8 cellular contexts compared by ENCODE assay signal in genomic region chr7:135211179-135211945, GRCh38. TPM values are rescaled to one million over a fixed set of nuclear protein-coding genes. Genes with fewer than 3 reads are reported as not detected.
DNase-seq lines count a peak whose midpoint lies in the region; ATAC-seq and TF ChIP-seq lines count a peak whose summit lies in the region.

WDR91 (minus strand) TSS chr7:135211526; CDS start chr7:135211502, 24 bp downstream.

- H3K36me3 Mint-ChIP-seq in activated naive CD4-positive, alpha-beta T cell treated with anti-CD3 and anti-CD28 coated beads for 36 hours (ENCODE audit: low read depth) = peaks cover 6% of the 10 kb centered on the region

- peak within 1 kb of the TSS; percentile 98 for H3K4me3 Mint-ChIP-seq in activated naive CD4-positive, alpha-beta T cell treated with anti-CD3 and anti-CD28 coated beads for 36 hours

- H3K4me1 Mint-ChIP-seq in activated naive CD4-positive, alpha-beta T cell treated with anti-CD3 and anti-CD28 coated beads for 36 hours (ENCODE audit: low read depth) = peaks cover 41% of the 10 kb centered on the region

- no peaks in the 10 kb centered on the region for H3K27me3 Mint-ChIP-seq in activated naive CD4-positive, alpha-beta T cell treated with anti-CD3 and anti-CD28 coated beads for 36 hours (ENCODE audit: low read depth)

- TF ChIP-seq EP300 in gastroesophageal sphincter (IDR thresholded peaks at IDR 0.05) = no peak
- no peak for TF ChIP-seq EP300 in suprapubic skin (IDR thresholded peaks at IDR 0.05)

- peaks cover 0 to 36% (median 9%) of the 10 kb centered on the region in 3 donors for H3K4me1 ChIP-seq in gastroesophageal sphincter
- peaks cover 30% of the 10 kb centered on the region for H3K4me1 ChIP-seq in suprapubic skin

- H3K36me3 ChIP-seq in gastroesophageal sphincter = peaks cover 0 to 11% of the 10 kb centered on the region in 2 donors
- peaks cover 12% of the 10 kb centered on the region for H3K36me3 ChIP-seq in suprapubic skin

- peak within 1 kb of the TSS; percentile 85 for H3K27ac Mint-ChIP-seq in activated naive CD4-positive, alpha-beta T cell treated with anti-CD3 and anti-CD28 coated beads for 36 hours

- DNase-seq in GM10248 (ENCODE audit: extremely low spot score) (peak; percentile 100), NB4 (ENCODE audit: low read depth) (peak; percentile 96), SK-N-DZ (ENCODE audit: low spot score) (peak; percentile 91), occipital lobe (lab: John Stamatoyannopoulos, UW) (peak; percentile 97), suprapubic skin (ENCODE audit: low spot score in 2 of 2) (peak; percentile 96 to 97)
- DNase-seq in activated naive CD4-positive, alpha-beta T cell treated with anti-CD3 and anti-CD28 coated beads for 36 hours = peak; percentile 96

- TF ChIP-seq CTCF in GM10248 (IDR thresholded peaks at IDR 0.05; ENCODE audit: control extremely low read depth, extremely low read depth, low read depth, missing control alignments) = peak; percentile 1
- TF ChIP-seq CTCF in NB4 (IDR thresholded peaks at IDR 0.05; ENCODE audit: low read depth, low read length) = no peak
- peak in 1 of 4 experiments; percentile 37 for TF ChIP-seq CTCF in gastroesophageal sphincter (IDR thresholded peaks at IDR 0.05)
- TF ChIP-seq CTCF in suprapubic skin (IDR thresholded peaks at IDR 0.05) = no peak

- POLR2A ChIA-PET in GM10248 (lab: Yijun Ruan, JAX) = interaction anchor here (3.0 kb wide), 1 partner anchor 23 kb away, joined by 18 read pairs; no protein-coding TSS in a partner anchor

- no peaks in the 10 kb centered on the region for H3K27me3 ChIP-seq in gastroesophageal sphincter
- no peaks in the 10 kb centered on the region for H3K27me3 ChIP-seq in suprapubic skin

- TF ChIP-seq POLR2A in NB4 (IDR thresholded peaks at IDR 0.05; ENCODE audit: extremely low read depth, insufficient read length) (peak; percentile 77), gastroesophageal sphincter (IDR thresholded peaks at IDR 0.05) (peak; percentile 71 to 84), suprapubic skin (IDR thresholded peaks at IDR 0.05) (peak; percentile 50 to 60)

- H3K27ac ChIP-seq in gastroesophageal sphincter (peak within 1 kb of the TSS; percentile 93 to 98 (median 95)), suprapubic skin (peak within 1 kb of the TSS; percentile 75)

- CTCF ChIA-PET in GM10248 (lab: Yijun Ruan, JAX) = interaction anchor here (0.9 to 3.6 kb wide), 7 partner anchors 21 to 225 kb away, joined by 3 to 16 read pairs (median 4); partner anchors contain the start of genes AGBL3 and CYREN
- CTCF ChIA-PET in activated naive CD4-positive, alpha-beta T cell treated with anti-CD3 and anti-CD28 coated beads for 36 hours (lab: Charles Lee) = interaction anchor here (0.7 to 2.6 kb wide), 4 partner anchors 40 to 578 kb away, joined by 3 to 10 read pairs (median 4); no protein-coding TSS in a partner anchor

- H3K4me3 ChIP-seq in NB4 (ENCODE audit: low read depth, low read length) = peak within 1 kb of the TSS; percentile 85
- peak within 1 kb of the TSS; percentile 91 to 93 for H3K4me3 ChIP-seq in gastroesophageal sphincter
- peak within 1 kb of the TSS; percentile 68 for H3K4me3 ChIP-seq in suprapubic skin

- ATAC-seq in HG02588 (IDR thresholded peaks at IDR 0.05; ENCODE audit: unreplicated experiment) (peak; percentile 82), gastroesophageal sphincter (peak; percentile 95)

- no CpG with 5 or more reads among the region's 82 CpGs for WGBS in gastroesophageal sphincter (ENCODE audit: low coverage in 1 of 2), 2 donors
- 0% methylated on average over 15 of the region's 82 CpGs for WGBS in suprapubic skin

- no peaks in the 10 kb centered on the region for H3K9me3 ChIP-seq in gastroesophageal sphincter
- no peaks in the 10 kb centered on the region for H3K9me3 ChIP-seq in suprapubic skin

- intact Hi-C loops in activated naive CD4-positive, alpha-beta T cell treated with anti-CD3 and anti-CD28 coated beads for 36 hours (cut with micrococcal nuclease) = loop anchor here (1.0 to 5.0 kb wide), 13 partner anchors 41 to 894 kb away; partner anchors contain the start of genes AGBL3, BPGM, CNOT4 and CYREN

- no peaks in the 10 kb centered on the region for H3K9me3 Mint-ChIP-seq in activated naive CD4-positive, alpha-beta T cell treated with anti-CD3 and anti-CD28 coated beads for 36 hours

RNA-seq across cellular contexts. Expression of gene WDR91, which starts in this region (rescaled TPM):
- 16.3 and 25.1 TPM in 2 replicates for polyA plus RNA-seq in SK-N-DZ (2014; cell fraction: cytosol; rRNA removed)
- 22.8 and 28.8 TPM in 2 replicates for polyA plus RNA-seq in SK-N-DZ (2014; cell fraction: nucleus; rRNA removed)
- total RNA-seq in activated naive CD4-positive, alpha-beta T cell treated with anti-CD3 and anti-CD28 coated beads for 36 hours = 10 to 100 TPM; 10.6 to 11.1 TPM
- total RNA-seq in gastroesophageal sphincter (10 to 100 TPM; 18.7 to 37.1 (median 30.0) TPM), occipital lobe (13.6 TPM), suprapubic skin (10 to 100 TPM; 18.1 to 38.9 (median 29.4) TPM)

Comparison
In these comparisons a context has a peak if more than half of its experiments do, and no peak if none do; other contexts are left out.
1. Peak in every context shown above with its lines: DNase-seq, ATAC-seq, H3K4me3 ChIP-seq and H3K27ac ChIP-seq.